ENCODE assay signal across 8 cellular contexts in the genomic region with DNA sequence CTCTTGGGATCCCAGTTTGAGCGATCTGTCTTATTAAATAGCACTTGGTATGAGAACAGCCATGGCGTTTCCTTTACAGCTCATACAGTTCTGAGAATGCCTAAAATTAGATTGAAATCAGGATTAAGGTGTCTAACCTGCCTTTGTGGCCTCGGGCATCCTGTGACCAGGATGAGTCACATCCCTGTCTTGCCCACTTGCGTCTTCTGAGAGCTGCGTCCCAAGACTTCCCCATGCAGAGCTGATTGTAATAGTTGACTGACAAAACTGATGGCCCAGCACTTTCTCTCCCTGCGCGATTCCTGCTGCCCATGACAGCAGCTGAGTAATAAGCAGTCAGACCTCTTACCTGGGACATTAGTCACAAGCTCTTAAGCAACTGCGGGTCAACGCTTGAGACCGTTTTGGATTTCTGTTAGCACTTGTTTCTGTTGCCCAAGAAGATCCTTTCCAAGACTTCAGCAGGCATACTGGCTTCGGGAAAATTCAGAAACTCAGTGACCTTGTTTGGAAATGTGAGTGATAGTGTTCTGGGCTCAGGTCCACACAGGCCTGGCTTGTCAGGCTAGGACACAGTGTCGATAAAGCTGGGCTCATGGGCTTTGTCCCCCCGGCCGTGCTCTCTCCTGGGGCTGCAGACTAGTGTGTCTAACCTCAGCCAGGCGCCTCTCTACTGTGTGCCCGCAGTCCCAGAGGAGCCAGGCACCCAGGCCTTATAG.
A peak's percentile ranks its signal among the peaks of the same experiment; 100 is the strongest.
DNase-seq lines count a peak whose midpoint lies in the region; ATAC-seq and TF ChIP-seq lines count a peak whose summit lies in the region.

No MANE protein-coding gene starts in this region.

- H3K9me3 ChIP-seq in spleen, result no peaks in the 10 kb centered on the region

- in situ Hi-C loops in Caki2 (cut with HindIII; ENCODE audit: low pct_unique_long_range_greater_than_20kb, low sequenced_read_pairs), result no loop called here

- H3K36me3 ChIP-seq in spleen, result peaks cover 0 to 20% (median 5%) of the 10 kb centered on the region in 6 donors

- no peaks in the 10 kb centered on the region for H3K27me3 ChIP-seq in spleen (replicated peaks in 1 of 7)

- no peak for TF ChIP-seq POLR2A in spleen (IDR thresholded peaks at IDR 0.05)

- WGBS in spleen, 5 donors, result 54 to 68% (median 58%) methylated on average over 14 to 16 of the region's 16 CpGs

- TF ChIP-seq CTCF in spleen (IDR thresholded peaks at IDR 0.05 in 8 of 11, conservative IDR thresholded peaks at IDR 0.05 in 3 of 11), result no peak

- H3K27ac ChIP-seq in spleen, result peak overlapping the region; percentile 46 to 85 (median 78)

- intact Hi-C loops in spleen (cut with DNase I; ENCODE audit: low total_unique reads), result no loop called here

- DNase-seq in Caki2 (ENCODE audit: low read depth) (peak; percentile 93), M059J (ENCODE audit: low read depth) (peak; percentile 99), activated T-cell treated with anti-CD3 and anti-CD28 coated beads for 48 hours (ENCODE audit: low read depth) (peak; percentile 69), glomerular visceral epithelial cell (ENCODE audit: extremely low spot score) (peak; percentile 96), spleen (peak; percentile 81), NCI-H1417 treated with DMSO at 0.1 percent for 48 hours (lab: John Stamatoyannopoulos, UW) (no peak), HuH-7 (ENCODE audit: low spot score) (no peak)

- peak; percentile 83 for ATAC-seq in GM21717 (IDR thresholded peaks at IDR 0.05; ENCODE audit: unreplicated experiment)

- H3K4me1 ChIP-seq in spleen, result peaks cover 24 to 62% (median 47%) of the 10 kb centered on the region in 6 donors

- no peak overlapping the region for H3K4me3 ChIP-seq in spleen

Comparison
In these comparisons a context has a peak if more than half of its experiments do, and no peak if none do; other contexts are left out.
1. DNase-seq: peak in Caki2 (single experiment), M059J (single experiment), activated T-cell treated with anti-CD3 and anti-CD28 coated beads for 48 hours (single experiment), glomerular visceral epithelial cell (single experiment) and spleen (single experiment); none in NCI-H1417 treated with DMSO at 0.1 percent for 48 hours (single experiment) and HuH-7 (single experiment).